Comparison of ENCODE assay signal across 11 cellular contexts in genomic region chr2:15937105-15937881, GRCh38. TPM values are rescaled to one million over a fixed set of nuclear protein-coding genes. Genes with fewer than 3 reads are reported as not detected.
"Had no signal": no experiment of that assay in that cellular context is flagged by ENCODE, and none has a peak within 500 bp of the region (broad histone marks: within the 10 kb centered on the region; RNA-seq: fewer than 3 reads in every experiment).

No MANE protein-coding gene starts in this region.

- ATAC-seq: HCT116 had no signal

- H3K36me3 ChIP-seq: HAP-1 had no signal

- H3K4me3 ChIP-seq: GM23248, HAP-1 had no signal

- H3K27ac ChIP-seq: GM23248, KMS-11 had no signal

- FAIRE-seq: HTR-8/SVneo had no signal

- H2AFZ ChIP-seq: GM23248 had no signal

- DNase-seq: GM23248, H7, IMR-90, Karpas-422, KBM-7 had no signal

- H3K4me2 ChIP-seq: KMS-11 had no signal

- H3K9ac ChIP-seq: GM23248, KMS-11 had no signal

- H3K9me3 ChIP-seq: HAP-1 had no signal

RNA-seq across cellular contexts. Expression of gene MYCN, which starts 3.1 kb away (rescaled TPM):
- total RNA-seq: GM23248, H4, HT-29, IMR-90 had no signal
- polyA plus RNA-seq: GM23248, IMR-90 had no signal
